In genomic region chr7:117250801-117251200, GRCh38 we compare ENCODE assay signal across 28 cellular contexts.
DNase-seq lines count a peak whose midpoint lies in the region; ATAC-seq and TF ChIP-seq lines count a peak whose summit lies in the region.
"Had no signal": no experiment of that assay in that cellular context is flagged by ENCODE, and none has a peak within 500 bp of the region (broad histone marks: within the 10 kb centered on the region; RNA-seq: fewer than 3 reads in every experiment).

No MANE protein-coding gene starts in this region.

- H3F3A ChIP-seq in smooth muscle cell (ENCODE audit: low read depth) = peaks cover 19% of the 10 kb centered on the region

- ATAC-seq in HG02759 (IDR thresholded peaks at IDR 0.05; ENCODE audit: unreplicated experiment) (no peak), GM19035 (IDR thresholded peaks at IDR 0.05; ENCODE audit: unreplicated experiment) (no peak)
- ATAC-seq: activated CD8-positive, alpha-beta T cell treated with anti-CD3 and anti-CD28 coated beads, Interleukin-2, amount 10 ng/mL, durations not matched to agents 7 days and 5 days; left lung; Panc1; right lobe of liver had no signal

- peak overlapping the region; percentile 74 for H3K4me2 ChIP-seq in smooth muscle cell

- H3K27ac ChIP-seq in smooth muscle cell (ENCODE audit: low read depth) (peak overlapping the region; percentile 98), left ventricle myocardium inferior (replicated peaks) (no peak overlapping the region)
- H3K27ac ChIP-seq: adrenal gland, dorsolateral prefrontal cortex, left lung, prostate gland, right lobe of liver, VCaP had no signal

- H3K4me1 ChIP-seq in adipocyte (ENCODE audit: control insufficient read depth, insufficient read depth, low read length) (peaks cover 24% of the 10 kb centered on the region), smooth muscle cell (ENCODE audit: low read depth) (peaks cover 6% of the 10 kb centered on the region), left ventricle myocardium inferior (no peaks in the 10 kb centered on the region)
- H3K4me1 ChIP-seq: adrenal gland, HAP-1, left lung, prostate gland, right lobe of liver had no signal

- H3K9ac ChIP-seq in adipocyte (ENCODE audit: low read length) (no peak overlapping the region), smooth muscle cell (ENCODE audit: low read depth) (peak overlapping the region; percentile 89)

- H4K20me1 ChIP-seq in smooth muscle cell (ENCODE audit: low read depth) = no peaks in the 10 kb centered on the region

- H3K36me3 ChIP-seq in adipocyte (ENCODE audit: control insufficient read depth, insufficient read depth, low read length, severe bottlenecking) (no peaks in the 10 kb centered on the region), smooth muscle cell (ENCODE audit: low read depth) (no peaks in the 10 kb centered on the region), left ventricle myocardium inferior (no peaks in the 10 kb centered on the region)
- H3K36me3 ChIP-seq: adrenal gland, HAP-1, left lung, prostate gland, right lobe of liver had no signal

- H3K9me3 ChIP-seq in adipocyte (ENCODE audit: control insufficient read depth, low read length) = no peaks in the 10 kb centered on the region
- no peaks in the 10 kb centered on the region for H3K9me3 ChIP-seq in smooth muscle cell (replicated peaks; ENCODE audit: low read depth)
- H3K9me3 ChIP-seq in left ventricle myocardium inferior (replicated peaks) = no peaks in the 10 kb centered on the region
- H3K9me3 ChIP-seq: adrenal gland, HAP-1, prostate gland, right lobe of liver had no signal

- H2AFZ ChIP-seq in smooth muscle cell (ENCODE audit: low read depth) = no peak overlapping the region

- intact Hi-C loops in left ventricle myocardium inferior (cut with micrococcal nuclease) = no loop called here

- WGBS in smooth muscle cell (ENCODE audit: low lambda C conversion rate) = 47% methylated on average over 4 of the region's 4 CpGs

- H3K27me3 ChIP-seq in adipocyte (replicated peaks; ENCODE audit: control insufficient read depth, insufficient read depth, low read length) (no peaks in the 10 kb centered on the region), smooth muscle cell (ENCODE audit: low read depth) (no peaks in the 10 kb centered on the region), left ventricle myocardium inferior (ENCODE audit: low read depth) (peaks cover 3% of the 10 kb centered on the region)
- H3K27me3 ChIP-seq: adrenal gland, left lung, right lobe of liver had no signal

- H3K4me3 ChIP-seq in adipocyte (ENCODE audit: low read length) (no peak overlapping the region), fibroblast of the aortic adventitia (ENCODE audit: low read depth, low read length) (no peak overlapping the region), smooth muscle cell (no peak overlapping the region), left ventricle myocardium inferior (no peak overlapping the region)
- H3K4me3 ChIP-seq: adrenal gland, dorsolateral prefrontal cortex, HAP-1, left lung, prostate gland, right lobe of liver had no signal

- no peaks in the 10 kb centered on the region for H3K79me2 ChIP-seq in smooth muscle cell (ENCODE audit: low read depth)

- DNase-seq in EL (peak; percentile 28), adipocyte (ENCODE audit: low read depth) (peak; percentile 12), fibroblast of the aortic adventitia (ENCODE audit: low read depth) (peak; percentile 88), smooth muscle cell (lab: John Stamatoyannopoulos, UW; ENCODE audit: unreplicated experiment) (no peak), epidermal melanocyte (ENCODE audit: insufficient read length, low spot score) (no peak), left ventricle myocardium inferior (no peak)
- DNase-seq: activated CD4-positive, alpha-beta T cell treated with anti-CD3 and anti-CD28 coated beads for 4 hours; activated CD8-positive, alpha-beta T cell treated with anti-CD3 and anti-CD28 coated beads, Interleukin-2, amount 10 ng/mL, durations not matched to agents 7 days and 5 days; activated naive CD4-positive, alpha-beta T cell treated with anti-CD3 and anti-CD28 coated beads for 36 hours; adrenal gland; Calu3; DMS79 treated with DMSO at 0.1 percent for 48 hours; dorsolateral prefrontal cortex; left lung; mesendoderm; NCI-H2107; NCI-H345; NCI-H69; right lobe of liver; Right ventricle myocardium superior; stimulated activated CD4-positive, alpha-beta T cell treated with anti-CD3 and anti-CD28 coated beads, Interleukin-4, amount 100 ng/mL, for 1 hour; trophoblast cell had no signal

- TF ChIP-seq CTCF in fibroblast of the aortic adventitia (IDR thresholded peaks at IDR 0.05; ENCODE audit: insufficient read depth, low read length) = no peak
- no peak for TF ChIP-seq CTCF in smooth muscle cell (IDR thresholded peaks at IDR 0.05; ENCODE audit: borderline replicate concordance, insufficient read depth, poor library complexity, severe bottlenecking)
- no peak for TF ChIP-seq CTCF in left ventricle myocardium inferior (IDR thresholded peaks at IDR 0.05; ENCODE audit: borderline replicate concordance)

Comparison
In these comparisons a context has a peak if more than half of its experiments do, and no peak if none do; other contexts are left out.
1. DNase-seq: peak in EL (single experiment), adipocyte (single experiment) and fibroblast of the aortic adventitia (single experiment); none in smooth muscle cell (single experiment), epidermal melanocyte (single experiment) and left ventricle myocardium inferior (single experiment).